9 cellular contexts compared by ENCODE assay signal in the genomic region with DNA sequence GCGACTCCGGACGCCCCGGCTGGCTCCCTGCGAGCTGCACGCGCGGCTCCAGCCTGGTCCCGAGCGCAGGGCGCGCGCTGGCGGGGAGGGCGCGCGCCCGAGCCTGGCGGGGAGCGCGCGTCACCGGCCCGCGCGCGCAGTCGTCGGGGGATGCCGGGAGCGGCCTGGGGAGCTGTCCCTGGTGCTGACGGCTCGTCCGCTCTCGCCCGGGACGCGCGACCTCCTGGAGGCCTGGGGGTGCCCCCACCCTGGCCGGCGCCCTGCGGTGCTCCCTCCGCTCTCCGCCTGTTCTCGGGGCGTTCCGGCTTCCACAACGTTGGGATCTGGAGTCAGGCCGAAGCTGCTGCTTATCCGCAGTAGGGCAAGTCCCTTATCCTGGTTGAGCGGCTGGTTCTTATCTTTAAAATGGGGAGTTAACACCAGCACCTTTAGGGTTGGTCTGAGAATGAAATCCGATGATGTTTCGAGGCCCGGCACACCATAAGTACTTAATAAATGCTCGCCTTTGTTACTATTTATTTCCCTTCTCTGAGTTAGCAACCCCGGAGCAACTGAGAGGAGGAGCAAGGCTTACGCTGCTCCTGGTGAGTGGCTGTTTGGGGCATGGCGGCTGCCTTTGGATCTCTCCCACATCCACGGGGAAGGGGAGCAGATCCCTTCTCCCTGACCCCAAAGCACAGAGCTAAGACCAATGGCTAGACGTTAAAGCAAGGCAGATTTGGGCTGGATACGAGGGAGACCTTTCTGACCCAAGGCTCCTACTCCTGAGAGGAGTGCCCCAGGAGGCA. TPM values are rescaled to one million over a fixed set of nuclear protein-coding genes. Genes with fewer than 3 reads are reported as not detected.
DNase-seq lines count a peak whose midpoint lies in the region; ATAC-seq and TF ChIP-seq lines count a peak whose summit lies in the region.
"Had no signal": no experiment of that assay in that cellular context is flagged by ENCODE, and none has a peak within 500 bp of the region (broad histone marks: within the 10 kb centered on the region; RNA-seq: fewer than 3 reads in every experiment).

A gene (minus strand): TSS at position 79 of the 788 bp plus-strand sequence. CDS start 29,166 bp downstream, outside the sequence.

- H2AFZ ChIP-seq in Karpas-422 (ENCODE audit: low read length) = no peak within 1 kb of the TSS

- H3K9ac ChIP-seq in Karpas-422 (ENCODE audit: low read length) = no peak within 1 kb of the TSS

- H3K79me2 ChIP-seq in Karpas-422 (ENCODE audit: low read length) = no peaks in the 10 kb centered on the region

- no peaks in the 10 kb centered on the region for H3K9me2 ChIP-seq in Karpas-422 (replicated peaks; ENCODE audit: insufficient read depth, low read length)

- H3K4me1 ChIP-seq in Karpas-422 (ENCODE audit: low read length) = peaks cover 8% of the 10 kb centered on the region

- H3K36me3 Mint-ChIP-seq in endothelial cell (ENCODE audit: low read depth, unreplicated experiment) (no peaks in the 10 kb centered on the region), nephron progenitor cell (ENCODE audit: low read depth) (no peaks in the 10 kb centered on the region)

- TF ChIP-seq CTCF in endothelial cell (IDR thresholded peaks at IDR 0.05; ENCODE audit: unreplicated experiment) = no peak
- TF ChIP-seq CTCF in nephron progenitor cell (IDR thresholded peaks at IDR 0.05) = no peak

- H3K4me3 ChIP-seq in Karpas-422 (ENCODE audit: low read length) = no peak within 1 kb of the TSS

- no peaks in the 10 kb centered on the region for H4K20me1 ChIP-seq in Karpas-422 (ENCODE audit: insufficient read depth, low read depth, low read length)

- H3K9me3 Mint-ChIP-seq in endothelial cell (ENCODE audit: unreplicated experiment) (no peaks in the 10 kb centered on the region), nephron progenitor cell (no peaks in the 10 kb centered on the region)

- H3K4me2 ChIP-seq in Karpas-422 (ENCODE audit: low read depth, low read length, poor library complexity, severe bottlenecking) = no peak within 1 kb of the TSS

- peaks cover 10% of the 10 kb centered on the region for H3K27me3 Mint-ChIP-seq in endothelial cell (ENCODE audit: unreplicated experiment)
- H3K27me3 Mint-ChIP-seq in nephron progenitor cell (ENCODE audit: low read depth, poor library complexity) = peaks cover 78% of the 10 kb centered on the region

- peak; percentile 78 for DNase-seq in GM03348 (ENCODE audit: low spot score)
- peak; percentile 53 for DNase-seq in activated CD4-positive, alpha-beta T cell treated with anti-CD3 and anti-CD28 coated beads for 48 hours
- peak; percentile 78 for DNase-seq in endothelial cell (ENCODE audit: low spot score)
- DNase-seq in nephron progenitor cell = peak; percentile 96
- DNase-seq in NCI-H1694 treated with DMSO at 0.1 percent for 48 hours (lab: John Stamatoyannopoulos, UW) = no peak
- no peak for DNase-seq in Karpas-422
- no peak for DNase-seq in amniotic stem cell (lab: John Stamatoyannopoulos, UW)

- H3K36me3 ChIP-seq in Karpas-422 (ENCODE audit: insufficient read depth, low read length) = no peaks in the 10 kb centered on the region

- no peaks in the 10 kb centered on the region for H3K27me3 ChIP-seq in Karpas-422 (ENCODE audit: low read length)

- H3K4me1 Mint-ChIP-seq in endothelial cell (ENCODE audit: unreplicated experiment) (peaks cover 9% of the 10 kb centered on the region), nephron progenitor cell (peaks cover 4% of the 10 kb centered on the region)

- no peak within 1 kb of the TSS for H3K27ac ChIP-seq in Karpas-422 (ENCODE audit: low read length)
- H3K27ac ChIP-seq: epithelial cell of prostate had no signal

- no peaks in the 10 kb centered on the region for H3K9me3 ChIP-seq in Karpas-422 (ENCODE audit: low read length)

- H3K27ac Mint-ChIP-seq in endothelial cell (ENCODE audit: unreplicated experiment) (no peak within 1 kb of the TSS), nephron progenitor cell (no peak within 1 kb of the TSS)

- ATAC-seq in GM18511 (IDR thresholded peaks at IDR 0.05; ENCODE audit: unreplicated experiment) = no peak

- H3K4me3 Mint-ChIP-seq in endothelial cell (ENCODE audit: unreplicated experiment) = peak within 1 kb of the TSS; percentile 67
- peak within 1 kb of the TSS; percentile 71 for H3K4me3 Mint-ChIP-seq in nephron progenitor cell

RNA-seq across cellular contexts. Expression of the gene that starts here (rescaled TPM):
- not detected for total RNA-seq in endothelial cell (ENCODE audit: unreplicated experiment)
- not detected in 2 replicates for total RNA-seq in Karpas-422 (2014; rRNA removed; shearing (Covaris generic); ENCODE audit: low replicate concordance)

Comparison
In these comparisons a context has a peak if more than half of its experiments do, and no peak if none do; other contexts are left out.
1. Peak in DNase-seq in endothelial cell; RNA of the gene not detected or under 1 TPM.
2. DNase-seq: peak in GM03348 (single experiment), activated CD4-positive, alpha-beta T cell treated with anti-CD3 and anti-CD28 coated beads for 48 hours (single experiment) and nephron progenitor cell (single experiment); none in NCI-H1694 treated with DMSO at 0.1 percent for 48 hours (single experiment), Karpas-422 (single experiment) and amniotic stem cell (single experiment).